ENCODE assay signal across 8 cellular contexts in genomic region chr16:82580293-82580900, GRCh38. TPM values are rescaled to one million over a fixed set of nuclear protein-coding genes. Genes with fewer than 3 reads are reported as not detected.
DNase-seq lines count a peak whose midpoint lies in the region; ATAC-seq and TF ChIP-seq lines count a peak whose summit lies in the region.

No MANE protein-coding gene starts in this region.

- H2BK5ac ChIP-seq in mesendoderm (ENCODE audit: low read length) = no peak overlapping the region

- H3K4me2 ChIP-seq in Loucy (ENCODE audit: low read depth, low read length, poor library complexity, severe bottlenecking) = no peak overlapping the region
- H3K4me2 ChIP-seq in mesendoderm (ENCODE audit: low read length) = no peak overlapping the region

- 38 to 39% methylated on average over 9 of the region's 9 CpGs for WGBS in body of pancreas, 2 donors
- no CpG with 5 or more reads among the region's 9 CpGs for WGBS in mesendoderm (ENCODE audit: extremely low coverage, insufficient coverage, low lambda C conversion rate)

- H4K8ac ChIP-seq in mesendoderm (ENCODE audit: low read depth, low read length) = no peak overlapping the region

- no peak for TF ChIP-seq POLR2A in body of pancreas (IDR thresholded peaks at IDR 0.05)

- no peak overlapping the region for H3K56ac ChIP-seq in mesendoderm (ENCODE audit: low read length)

- H3K4me1 ChIP-seq in Loucy (ENCODE audit: insufficient read depth, low read length, poor library complexity, severe bottlenecking) (no peaks in the 10 kb centered on the region), body of pancreas (no peaks in the 10 kb centered on the region), mesendoderm (ENCODE audit: control insufficient read depth, low read depth, low read length) (no peaks in the 10 kb centered on the region)

- H3K36me3 ChIP-seq in Loucy (ENCODE audit: insufficient read depth, low read length) (no peaks in the 10 kb centered on the region), body of pancreas (replicated peaks in 1 of 2; ENCODE audit: insufficient read depth in 1 of 2, low read depth in 2 of 2) (no peaks in the 10 kb centered on the region), mesendoderm (ENCODE audit: control insufficient read depth, insufficient read depth, low read length) (no peaks in the 10 kb centered on the region)

- intact Hi-C loops in body of pancreas (cut with DNase I) = no loop called here

- H3F3A ChIP-seq in Loucy (ENCODE audit: low read depth) = no peaks in the 10 kb centered on the region

- no peaks in the 10 kb centered on the region for H4K20me1 ChIP-seq in Loucy (ENCODE audit: insufficient read depth, low read length, poor library complexity, severe bottlenecking)

- no peaks in the 10 kb centered on the region for H3K9me3 ChIP-seq in Loucy (ENCODE audit: insufficient read depth, low read depth, low read length)
- no peaks in the 10 kb centered on the region for H3K9me3 ChIP-seq in body of pancreas

- no peak overlapping the region for H3K23ac ChIP-seq in mesendoderm (ENCODE audit: low read length)

- H3K9ac ChIP-seq in Loucy (ENCODE audit: low read depth, low read length, poor library complexity, severe bottlenecking) (no peak overlapping the region), mesendoderm (ENCODE audit: low read length) (no peak overlapping the region)

- no peak overlapping the region for H2BK120ac ChIP-seq in mesendoderm (ENCODE audit: low read depth, low read length)

- no peak overlapping the region for H3K27ac ChIP-seq in body of pancreas
- no peak overlapping the region for H3K27ac ChIP-seq in mesendoderm (ENCODE audit: low read depth, low read length)

- no peaks in the 10 kb centered on the region for H3K27me3 ChIP-seq in Loucy (ENCODE audit: insufficient read depth, low read length, poor library complexity, severe bottlenecking)
- H3K27me3 ChIP-seq in body of pancreas = no peaks in the 10 kb centered on the region
- H3K27me3 ChIP-seq in mesendoderm (ENCODE audit: insufficient read depth, low read length, poor library complexity) = no peaks in the 10 kb centered on the region

- TF ChIP-seq CTCF in Loucy (conservative IDR thresholded peaks at IDR 0.05; ENCODE audit: low read length) (peak; percentile 48), body of pancreas (IDR thresholded peaks at IDR 0.05) (peak in 5 of 7 experiments; percentile 15 to 39 (median 30))

- no peak overlapping the region for H2AK5ac ChIP-seq in mesendoderm (ENCODE audit: low read length)

- ATAC-seq in body of pancreas (no peak), GM19324 (IDR thresholded peaks at IDR 0.05; ENCODE audit: low FRiP score, unreplicated experiment) (no peak), HG03108 (IDR thresholded peaks at IDR 0.05; ENCODE audit: unreplicated experiment) (no peak)

- H3K4ac ChIP-seq in mesendoderm (ENCODE audit: low read depth, low read length) = no peak overlapping the region

- H3K4me3 ChIP-seq in Loucy (ENCODE audit: low read length, poor library complexity, severe bottlenecking) (no peak overlapping the region), body of pancreas (no peak overlapping the region), mesendoderm (ENCODE audit: low read length) (no peak overlapping the region)

- peak; percentile 55 for DNase-seq in D341Med (ENCODE audit: low spot score)
- DNase-seq in body of pancreas = peak in 2 of 4 donors; percentile 9 to 19
- DNase-seq in mesendoderm = peak; percentile 40
- DNase-seq in NCI-H1436 treated with DMSO at 0.1 percent for 48 hours (lab: John Stamatoyannopoulos, UW) = no peak
- no peak for DNase-seq in stimulated activated CD4-positive, alpha-beta T cell treated with anti-CD3 and anti-CD28 coated beads, Interleukin-2, amount 100 ng/mL, for 24 hours

- no peak overlapping the region for H4K5ac ChIP-seq in mesendoderm (ENCODE audit: low read length)

- no peaks in the 10 kb centered on the region for H3K79me1 ChIP-seq in mesendoderm (ENCODE audit: low read length)

- no peak overlapping the region for H2BK15ac ChIP-seq in mesendoderm (replicated peaks; ENCODE audit: low read depth)

- no peak overlapping the region for H3K18ac ChIP-seq in mesendoderm (ENCODE audit: low read length)

- no peaks in the 10 kb centered on the region for H3K9me2 ChIP-seq in Loucy (replicated peaks; ENCODE audit: low read depth, low read length)

- H3K79me2 ChIP-seq in Loucy (ENCODE audit: insufficient read depth, low read length) (no peaks in the 10 kb centered on the region), mesendoderm (ENCODE audit: control insufficient read depth, insufficient read depth, low read length) (no peaks in the 10 kb centered on the region)

- H2AFZ ChIP-seq in Loucy (ENCODE audit: low read length) = no peak overlapping the region

RNA-seq across cellular contexts. Expression of gene CDH13, which starts 46.4 kb away (rescaled TPM):
- 1 to 10 TPM in 1 of 2 donors, not detected in 1; 2.9 TPM for total RNA-seq in body of pancreas
- polyA plus RNA-seq in mesendoderm (2013, experiment 1 of 2) = 0.44 TPM
- polyA plus RNA-seq in mesendoderm (2013, experiment 2 of 2) = 0.84 TPM

Comparison
In these comparisons a context has a peak if more than half of its experiments do, and no peak if none do; other contexts are left out.
1. DNase-seq: peak in D341Med (single experiment) and mesendoderm (single experiment); none in NCI-H1436 treated with DMSO at 0.1 percent for 48 hours (single experiment) and stimulated activated CD4-positive, alpha-beta T cell treated with anti-CD3 and anti-CD28 coated beads, Interleukin-2, amount 100 ng/mL, for 24 hours (0 of 2).